In genomic region chr6:92684386-92684785, GRCh38 we compare ENCODE assay signal across 1 cellular context.
TF ChIP-seq lines count a peak whose summit lies in the region.

No MANE protein-coding gene starts in this region.

TF ChIP-seq in IMR-90, 13 proteins besides CTCF, POLR2A, EP300 and RAD21 (continued from another document):
- TF ChIP-seq CEBPB (IDR thresholded peaks at IDR 0.05; ENCODE audit: low read depth, low read length) (no peak), USF2 (IDR thresholded peaks at IDR 0.05; ENCODE audit: low read depth, low read length) (no peak), RFX5 (IDR thresholded peaks at IDR 0.05; ENCODE audit: low read depth, low read length) (no peak), NFE2L2 (IDR thresholded peaks at IDR 0.05; ENCODE audit: low read depth, low read length) (no peak), MAFK (IDR thresholded peaks at IDR 0.05; ENCODE audit: low read depth, low read length) (no peak), CHD1 (IDR thresholded peaks at IDR 0.05; ENCODE audit: low read depth, low read length) (no peak)
